8 cellular contexts compared by ENCODE assay signal in the genomic region with DNA sequence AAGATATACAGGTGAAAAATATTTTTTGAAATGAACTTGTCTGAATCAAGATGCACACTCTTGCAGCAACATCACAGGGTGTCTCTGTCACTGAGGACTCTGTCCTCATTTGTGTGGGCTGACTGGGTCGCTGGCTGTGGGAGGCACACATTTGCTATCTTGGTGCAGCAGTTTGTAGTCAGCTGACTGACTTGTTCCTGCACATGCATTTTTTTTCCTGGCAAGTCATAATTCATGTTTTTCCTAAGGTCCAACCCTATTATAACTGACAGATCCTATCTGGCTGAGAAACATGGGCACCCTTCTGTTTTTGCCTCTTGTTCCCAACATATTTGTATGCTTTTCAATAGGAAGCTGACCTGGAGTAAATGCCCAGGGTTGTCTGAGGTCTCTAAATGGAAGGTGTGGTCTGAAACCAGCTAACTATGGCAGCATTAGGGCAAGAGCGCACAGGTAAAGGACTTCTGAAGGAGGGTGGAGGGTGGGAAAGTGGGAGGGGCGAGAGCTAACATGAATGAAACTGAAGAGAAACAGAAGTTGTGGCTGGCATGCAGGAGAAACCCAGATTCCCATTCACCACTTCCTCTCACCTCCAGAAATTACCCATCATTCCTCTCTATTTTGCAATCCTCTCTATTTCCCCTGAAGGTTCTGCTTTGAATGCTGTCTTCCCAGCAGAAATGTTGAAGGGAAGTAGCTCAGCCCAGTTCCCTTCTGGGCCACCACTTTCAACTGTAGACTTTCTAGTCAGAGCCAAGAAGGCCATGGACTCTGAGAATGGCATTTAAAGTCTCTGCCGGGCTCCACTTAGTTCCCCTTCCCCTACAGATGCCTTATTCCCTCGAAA.
DNase-seq lines count a peak whose midpoint lies in the region; ATAC-seq and TF ChIP-seq lines count a peak whose summit lies in the region.

No MANE protein-coding gene starts in this region.

- H3K27ac Mint-ChIP-seq in activated naive CD8-positive, alpha-beta T cell treated with anti-CD3 and anti-CD28 coated beads, Interleukin-2, amount 10 ng/mL, durations not matched to agents 7 days and 5 days: no peak overlapping the region

- POLR2A ChIA-PET in AG04450 (lab: Yijun Ruan, JAX): interaction anchor here (1.1 kb wide), 1 partner anchor 72 kb away, joined by 4 read pairs; no protein-coding TSS in a partner anchor
- POLR2A ChIA-PET in activated naive CD8-positive, alpha-beta T cell treated with anti-CD3 and anti-CD28 coated beads, Interleukin-2, amount 10 ng/mL, durations not matched to agents 7 days and 5 days (lab: Charles Lee): no interaction called here

- no peaks in the 10 kb centered on the region for H3K36me3 ChIP-seq in right lobe of liver

- TF ChIP-seq CTCF in AG04450 (IDR thresholded peaks at IDR 0.05; ENCODE audit: low read depth, low read length) (no peak), right lobe of liver (IDR thresholded peaks at IDR 0.05) (no peak)

- ATAC-seq in activated naive CD8-positive, alpha-beta T cell treated with anti-CD3 and anti-CD28 coated beads, Interleukin-2, amount 10 ng/mL, durations not matched to agents 7 days and 5 days (ENCODE audit: low read depth): no peak
- ATAC-seq in right lobe of liver: peak; percentile 61 to 75 (median 73)
- ATAC-seq in GM21390 (IDR thresholded peaks at IDR 0.05; ENCODE audit: unreplicated experiment): no peak
- ATAC-seq in GM18909 (IDR thresholded peaks at IDR 0.05; ENCODE audit: poor library complexity, unreplicated experiment): no peak
- no peak for ATAC-seq in GM19397 (IDR thresholded peaks at IDR 0.05; ENCODE audit: unreplicated experiment)
- ATAC-seq in GM19035 (IDR thresholded peaks at IDR 0.05; ENCODE audit: unreplicated experiment): no peak

- no peak for DNase-seq in AG04450 (ENCODE audit: low read depth, low spot score)
- peak; percentile 60 for DNase-seq in Jurkat, Clone E6-1 (ENCODE audit: low read depth, low spot score)
- no peak for DNase-seq in activated naive CD8-positive, alpha-beta T cell treated with anti-CD3 and anti-CD28 coated beads, Interleukin-2, amount 10 ng/mL, durations not matched to agents 7 days and 5 days
- no peak for DNase-seq in right lobe of liver

- H3K27me3 ChIP-seq in AG04450 (ENCODE audit: control insufficient read depth, insufficient read depth, low read length) (no peaks in the 10 kb centered on the region), right lobe of liver (no peaks in the 10 kb centered on the region)

- no peaks in the 10 kb centered on the region for H3K9me3 Mint-ChIP-seq in activated naive CD8-positive, alpha-beta T cell treated with anti-CD3 and anti-CD28 coated beads, Interleukin-2, amount 10 ng/mL, durations not matched to agents 7 days and 5 days

- peaks cover 18% of the 10 kb centered on the region for H3K36me3 Mint-ChIP-seq in activated naive CD8-positive, alpha-beta T cell treated with anti-CD3 and anti-CD28 coated beads, Interleukin-2, amount 10 ng/mL, durations not matched to agents 7 days and 5 days

- H3K27ac ChIP-seq in AG04450 (ENCODE audit: low read depth, low read length) (peak overlapping the region; percentile 74), right lobe of liver (no peak overlapping the region)

- peaks cover 0 to 18% (median 8%) of the 10 kb centered on the region in 4 donors for H3K4me1 ChIP-seq in right lobe of liver

- H3K4me1 Mint-ChIP-seq in activated naive CD8-positive, alpha-beta T cell treated with anti-CD3 and anti-CD28 coated beads, Interleukin-2, amount 10 ng/mL, durations not matched to agents 7 days and 5 days: peaks cover 28% of the 10 kb centered on the region

- H3K4me3 ChIP-seq in AG04450 (ENCODE audit: low read depth, low read length): no peak overlapping the region
- H3K4me3 ChIP-seq in Jurkat, Clone E6-1 (ENCODE audit: low read length): no peak overlapping the region
- no peak overlapping the region for H3K4me3 ChIP-seq in right lobe of liver

- H3K9me3 ChIP-seq in AG04450 (ENCODE audit: control insufficient read depth, insufficient read depth, low read length): no peaks in the 10 kb centered on the region
- H3K9me3 ChIP-seq in right lobe of liver: no peaks in the 10 kb centered on the region

- 45% methylated on average over 4 of the region's 5 CpGs for WGBS in right lobe of liver (ENCODE audit: insufficient coverage, low coverage, low lambda C conversion rate, missing lambda C conversion rate)

- no peaks in the 10 kb centered on the region for H3K27me3 Mint-ChIP-seq in activated naive CD8-positive, alpha-beta T cell treated with anti-CD3 and anti-CD28 coated beads, Interleukin-2, amount 10 ng/mL, durations not matched to agents 7 days and 5 days

- peak overlapping the region; percentile 29 for H3K4me3 Mint-ChIP-seq in activated naive CD8-positive, alpha-beta T cell treated with anti-CD3 and anti-CD28 coated beads, Interleukin-2, amount 10 ng/mL, durations not matched to agents 7 days and 5 days

- intact Hi-C loops in right lobe of liver (cut with DNase I): no loop called here

- CTCF ChIA-PET in AG04450 (lab: Charles Lee): interaction anchor here (0.9 kb wide), 1 partner anchor 205 kb away, joined by 5 read pairs; no protein-coding TSS in a partner anchor

- no peak for TF ChIP-seq POLR2A in right lobe of liver (IDR thresholded peaks at IDR 0.05)

Comparison
In these comparisons a context has a peak if more than half of its experiments do, and no peak if none do; other contexts are left out.
1. ATAC-seq: peak in right lobe of liver (4 of 4); none in activated naive CD8-positive, alpha-beta T cell treated with anti-CD3 and anti-CD28 coated beads, Interleukin-2, amount 10 ng/mL, durations not matched to agents 7 days and 5 days (single experiment), GM21390 (single experiment), GM18909 (single experiment), GM19397 (single experiment) and GM19035 (single experiment).